1 cellular context compared by ENCODE assay signal in genomic region chr21:15293251-15293650, GRCh38.
TF ChIP-seq lines count a peak whose summit lies in the region.

No MANE protein-coding gene starts in this region.

TF ChIP-seq in K562, 482 proteins besides CTCF, POLR2A, EP300 and RAD21 (continued from another document):
- no peak for TF ChIP-seq ZNF609 (CRISPR knock-in tag; IDR thresholded peaks at IDR 0.05; ENCODE audit: borderline replicate concordance)
- no peak for TF ChIP-seq ZFP30 (CRISPR knock-in tag; IDR thresholded peaks at IDR 0.05; ENCODE audit: borderline replicate concordance)
- no peak for TF ChIP-seq KDM1A (IDR thresholded peaks at IDR 0.05)
- no peak for TF ChIP-seq ZFP1 (CRISPR knock-in tag; IDR thresholded peaks at IDR 0.05)
- TF ChIP-seq CHAMP1 (IDR thresholded peaks at IDR 0.05) = no peak
- TF ChIP-seq PRDM10 (IDR thresholded peaks at IDR 0.05; ENCODE audit: partially characterized antibody) = no peak
- no peak for TF ChIP-seq ZNF277 (CRISPR knock-in tag; IDR thresholded peaks at IDR 0.05; ENCODE audit: borderline replicate concordance)
- no peak for TF ChIP-seq CBFB (CRISPR knock-in tag; IDR thresholded peaks at IDR 0.05)
- TF ChIP-seq CC2D1A (IDR thresholded peaks at IDR 0.05) = no peak
- no peak for TF ChIP-seq ZNF668 (CRISPR knock-in tag; IDR thresholded peaks at IDR 0.05)
- TF ChIP-seq DEAF1 (CRISPR knock-in tag; IDR thresholded peaks at IDR 0.05) = no peak
- TF ChIP-seq RBM14 (IDR thresholded peaks at IDR 0.05; ENCODE audit: borderline replicate concordance, insufficient read depth, low read depth, low read length) = no peak
- TF ChIP-seq NRF1 (conservative IDR thresholded peaks at IDR 0.05 in 1 of 2, IDR thresholded peaks at IDR 0.05 in 1 of 2) = no peak
- no peak for TF ChIP-seq ZNF398 (CRISPR knock-in tag; IDR thresholded peaks at IDR 0.05)
- no peak for TF ChIP-seq BRF2 (IDR thresholded peaks at IDR 0.05; ENCODE audit: borderline replicate concordance, insufficient read depth, insufficient read length)
- no peak for TF ChIP-seq RREB1 (CRISPR knock-in tag; IDR thresholded peaks at IDR 0.05)
TF ChIP-seq in K562: peak in this region for 12.
